In genomic region chr14:49868720-49869114, GRCh38 we compare ENCODE assay signal across 8 cellular contexts. TPM values are rescaled to one million over a fixed set of nuclear protein-coding genes. Genes with fewer than 3 reads are reported as not detected.
A peak's percentile ranks its signal among the peaks of the same experiment; 100 is the strongest.
DNase-seq lines count a peak whose midpoint lies in the region; ATAC-seq and TF ChIP-seq lines count a peak whose summit lies in the region.

No MANE protein-coding gene starts in this region.

- intact Hi-C loops in A673 (cut with micrococcal nuclease; ENCODE audit: unreplicated experiment) (loop anchor here (5.0 kb wide), 2 partner anchors 444 to 664 kb away; partner anchors contain the start of genes DMAC2L, L2HGDH and MAP4K5), mammary epithelial cell (cut with micrococcal nuclease) (loop anchor here (1.0 kb wide), 3 partner anchors 24 to 167 kb away; no protein-coding TSS in a partner anchor)

- BruUV-seq in A673 (replicated peaks; lab: Mats Ljungman, UMichigan) (no TSS peak), mammary epithelial cell (replicated peaks; lab: Mats Ljungman, UMichigan) (no TSS peak)

- H3K4me3 ChIP-seq in A673 (ENCODE audit: low read depth, low read length, poor library complexity, severe bottlenecking) (peak overlapping the region; percentile 57), HL-60 (replicated peaks; ENCODE audit: insufficient read depth, low read length) (peak overlapping the region; percentile 39), mammary epithelial cell (replicated peaks in 1 of 3; ENCODE audit: insufficient read depth in 1 of 3, low read depth in 2 of 3, low read length in 3 of 3) (peak overlapping the region; percentile 29 to 39 (median 34)), muscle layer of duodenum (ENCODE audit: low read depth in 1 of 2, low read length in 2 of 2) (peak overlapping the region; percentile 59 to 82)

- CTCF ChIA-PET in A673 (lab: Charles Lee) (interaction anchor here (1.5 kb wide), 1 partner anchor 16 kb away, joined by 3 read pairs; the partner anchor contains the start of gene NEMF), mammary epithelial cell (lab: Charles Lee; ENCODE audit: low non-redundant PET) (no interaction called here)

- no peak overlapping the region for H3K27ac ChIP-seq in A673 (ENCODE audit: low read depth, low read length, poor library complexity, severe bottlenecking)
- H3K27ac ChIP-seq in HL-60 (replicated peaks), result 0 out of 2 replicates have a peak overlapping the region, but pooled peaks have one; percentile 32
- H3K27ac ChIP-seq in mammary epithelial cell (ENCODE audit: insufficient read depth, low read depth, low read length), result peak overlapping the region; percentile 76
- peak overlapping the region; percentile 97 for H3K27ac ChIP-seq in muscle layer of duodenum (ENCODE audit: low read length)

- H3K9me3 ChIP-seq in A673 (ENCODE audit: low read depth, low read length, poor library complexity, severe bottlenecking) (no peaks in the 10 kb centered on the region), mammary epithelial cell (replicated peaks; ENCODE audit: insufficient read depth, low read length) (no peaks in the 10 kb centered on the region), muscle layer of duodenum (ENCODE audit: control insufficient read depth in 1 of 2, low read length in 2 of 2) (no peaks in the 10 kb centered on the region)

- WGBS in mammary epithelial cell (ENCODE audit: low coverage, missing lambda C conversion rate), result 48% methylated on average over 5 of the region's 5 CpGs

- no peak for TF ChIP-seq CTCF in A673 (conservative IDR thresholded peaks at IDR 0.05; ENCODE audit: low read depth, low read length)
- TF ChIP-seq CTCF in HL-60 (IDR thresholded peaks at IDR 0.05; ENCODE audit: insufficient read depth, low read length), result no peak
- no peak for TF ChIP-seq CTCF in mammary epithelial cell (conservative IDR thresholded peaks at IDR 0.05 in 1 of 2, IDR thresholded peaks at IDR 0.05 in 1 of 2; ENCODE audit: extremely low read depth in 1 of 2, insufficient read depth in 1 of 2, low read depth in 1 of 2, low read length in 2 of 2)

- peak overlapping the region; percentile 67 for H3K4me2 ChIP-seq in mammary epithelial cell (ENCODE audit: insufficient read depth, low read depth, low read length)

- dilution Hi-C loops in mammary epithelial cell (cut with HindIII; ENCODE audit: low sequenced_read_pairs), result loop anchor here (5.0 kb wide), 2 partner anchors 39 to 79 kb away; no protein-coding TSS in a partner anchor

- in situ Hi-C loops in mammary epithelial cell (cut with MboI; ENCODE audit: low sequenced_read_pairs in 2 of 2) (loop anchor here in 1 of 2 donors (5.0 to 25.0 kb wide), 2 partner anchors 224 to 669 kb away; partner anchors contain the start of gene MAP4K5), KBM-7 (cut with MboI; ENCODE audit: low pct_unique_long_range_greater_than_20kb, low sequenced_read_pairs) (loop anchor here (25.0 kb wide), 1 partner anchor 244 kb away; the partner anchor contains the start of gene VCPKMT)

- no peaks in the 10 kb centered on the region for H3K36me3 ChIP-seq in A673 (ENCODE audit: insufficient read depth, low read length, poor library complexity, severe bottlenecking)
- H3K36me3 ChIP-seq in mammary epithelial cell (ENCODE audit: insufficient read depth, low read length), result no peaks in the 10 kb centered on the region
- H3K36me3 ChIP-seq in muscle layer of duodenum (ENCODE audit: control insufficient read depth in 1 of 2, insufficient read depth in 2 of 2, low read length in 2 of 2), result no peaks in the 10 kb centered on the region

- no peaks in the 10 kb centered on the region for H4K20me1 ChIP-seq in mammary epithelial cell (ENCODE audit: insufficient read depth, low read length)

- POLR2A ChIA-PET in A673 (lab: Charles Lee; ENCODE audit: low non-redundant PET), result no interaction called here

- no peaks in the 10 kb centered on the region for H3K27me3 ChIP-seq in A673 (replicated peaks; ENCODE audit: insufficient read depth, low read depth, low read length, poor library complexity)
- no peaks in the 10 kb centered on the region for H3K27me3 ChIP-seq in HL-60 (ENCODE audit: insufficient read depth, poor library complexity, severe bottlenecking)
- no peaks in the 10 kb centered on the region for H3K27me3 ChIP-seq in mammary epithelial cell (ENCODE audit: insufficient read depth, low read length)
- H3K27me3 ChIP-seq in muscle layer of duodenum (ENCODE audit: low read depth, low read length), result no peaks in the 10 kb centered on the region

- DNase-seq in A673 (ENCODE audit: low spot score) (no peak), HL-60 (ENCODE audit: low read depth in 1 of 2, low spot score in 1 of 2) (no peak), mammary epithelial cell (no peak), DMS114 treated with DMSO at 0.1 percent for 48 hours (lab: John Stamatoyannopoulos, UW; ENCODE audit: unreplicated experiment) (no peak), amygdala (lab: John Stamatoyannopoulos, UW) (no peak), KBM-7 (no peak)

- peaks cover 4% of the 10 kb centered on the region for H3K79me2 ChIP-seq in mammary epithelial cell (ENCODE audit: insufficient read depth, low read length)

- peak overlapping the region; percentile 76 for H3K9ac ChIP-seq in mammary epithelial cell (ENCODE audit: insufficient read depth, low read length)

- H2AFZ ChIP-seq in mammary epithelial cell (ENCODE audit: low read depth, low read length), result peak overlapping the region; percentile 71

- H3K4me1 ChIP-seq in A673 (ENCODE audit: insufficient read depth, low read length, poor library complexity, severe bottlenecking), result peaks cover 3% of the 10 kb centered on the region
- peaks cover 17% of the 10 kb centered on the region for H3K4me1 ChIP-seq in mammary epithelial cell (ENCODE audit: insufficient read depth, low read length)
- H3K4me1 ChIP-seq in muscle layer of duodenum (ENCODE audit: control insufficient read depth in 1 of 2, insufficient read depth in 2 of 2, low read length in 2 of 2), result peaks cover 0 to 10% of the 10 kb centered on the region in 2 donors

- ATAC-seq in HG03095 (IDR thresholded peaks at IDR 0.05; ENCODE audit: unreplicated experiment), result no peak

RNA-seq across cellular contexts. Expression of gene NEMF, which starts 16.1 kb away (rescaled TPM):
- total RNA-seq in A673 (2021), result 77.5 and 80.2 TPM in 2 replicates
- 10 to 100 TPM; 44.8 to 57.7 TPM for total RNA-seq in mammary epithelial cell
- 18.1 TPM for polyA plus RNA-seq in mammary epithelial cell
- polyA minus RNA-seq in mammary epithelial cell, result 60.7 TPM

RNA-seq across cellular contexts. Expression of gene ARF6, which starts 24.2 kb away (rescaled TPM):
- total RNA-seq in A673 (2021) (59.2 and 67.6 TPM in 2 replicates), mammary epithelial cell (100 to 1,000 TPM in 1 of 2 donors, 10 to 100 TPM in 1; 85.5 to 132 TPM)
- polyA plus RNA-seq in mammary epithelial cell, result 58.3 TPM
- polyA minus RNA-seq in mammary epithelial cell, result 88.5 TPM
